In the genomic region with DNA sequence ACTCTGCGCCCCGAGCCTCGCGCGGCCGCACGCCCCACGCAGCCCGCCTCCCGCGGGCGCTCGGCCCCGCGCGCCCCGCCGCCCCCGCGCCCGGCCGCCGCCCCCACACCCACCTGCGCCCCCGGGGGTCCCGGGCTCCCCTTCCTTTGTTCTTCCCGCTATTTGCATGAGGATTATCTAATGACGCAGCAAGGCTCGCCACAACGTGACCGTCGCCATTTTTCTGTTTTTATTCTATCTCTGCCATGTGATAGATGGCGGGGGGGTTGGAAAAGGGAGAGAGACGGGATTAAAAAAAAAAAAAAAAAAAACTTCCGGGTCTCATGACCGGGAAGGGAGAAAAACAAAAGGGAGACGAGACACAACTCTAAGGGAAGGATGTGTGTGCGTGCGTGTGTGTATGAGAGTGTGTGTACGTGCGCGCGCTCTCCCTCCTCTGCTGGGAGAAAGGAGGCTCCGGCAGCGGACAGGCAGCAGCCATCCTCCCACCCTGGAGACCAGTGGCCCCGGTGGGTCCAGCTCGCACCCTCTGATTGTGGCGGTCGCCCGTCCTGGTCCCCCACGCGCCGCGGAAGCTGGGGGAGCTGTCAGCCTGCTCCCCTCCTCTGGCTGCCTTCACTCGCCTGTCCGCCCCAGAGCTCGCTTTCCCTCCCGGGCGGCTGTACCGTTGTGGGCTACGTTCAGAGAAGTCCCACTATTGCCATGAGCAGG, we compare ENCODE assay signal across 8 cellular contexts.
A peak's percentile ranks its signal among the peaks of the same experiment; 100 is the strongest.
DNase-seq lines count a peak whose midpoint lies in the region; ATAC-seq and TF ChIP-seq lines count a peak whose summit lies in the region.

No MANE protein-coding gene starts in this region.

- peak; percentile 33 for ATAC-seq in GM21360 (IDR thresholded peaks at IDR 0.05; ENCODE audit: unreplicated experiment)
- ATAC-seq in naive B cell (ENCODE audit: low read depth in 2 of 2) = peak; percentile 37 to 40
- peak; percentile 47 for ATAC-seq in stimulated activated naive CD8-positive, alpha-beta T cell treated with anti-CD3 and anti-CD28 coated beads, Interleukin-15, amount 100 ng/mL, for 72 hours

- TF ChIP-seq CTCF in CD14-positive monocyte (IDR thresholded peaks at IDR 0.05) = no peak

- peak overlapping the region; percentile 95 to 98 (median 98) for H3K27ac Mint-ChIP-seq in CD14-positive monocyte
- H3K27ac Mint-ChIP-seq in naive B cell = peak overlapping the region; percentile 98 to 100 (median 99)
- H3K27ac Mint-ChIP-seq in stimulated activated naive CD8-positive, alpha-beta T cell treated with anti-CD3 and anti-CD28 coated beads, Interleukin-15, amount 100 ng/mL, for 72 hours = peak overlapping the region; percentile 100

- DNase-seq in CD14-positive monocyte (ENCODE audit: low spot score) = peak; percentile 53
- DNase-seq in KBM-7 = peak; percentile 85
- DNase-seq in RPMI7951 (ENCODE audit: low read depth) = peak; percentile 56
- DNase-seq in activated effector memory CD4-positive, alpha-beta T cell treated with anti-CD3 and anti-CD28 coated beads, Interleukin-2, amount 50 U/mL, for 16 hours = peak; percentile 78
- DNase-seq in fibroblast of the conjunctiva (ENCODE audit: low read depth) = peak; percentile 51
- DNase-seq in naive B cell = peak; percentile 68
- peak; percentile 40 to 58 for DNase-seq in stimulated activated naive CD8-positive, alpha-beta T cell treated with anti-CD3 and anti-CD28 coated beads, Interleukin-15, amount 100 ng/mL, for 72 hours

- H3K36me3 Mint-ChIP-seq in CD14-positive monocyte (peaks cover 9 to 10% of the 10 kb centered on the region in 2 donors), naive B cell (peaks cover 0 to 4% of the 10 kb centered on the region in 2 donors)

- in situ Hi-C loops in KBM-7 (cut with MboI; ENCODE audit: low pct_unique_long_range_greater_than_20kb, low sequenced_read_pairs) = loop anchor here (25.0 kb wide), 1 partner anchor 145 kb away; no protein-coding TSS in a partner anchor

- H3K4me3 Mint-ChIP-seq in CD14-positive monocyte (peak overlapping the region; percentile 90 to 93), naive B cell (peak overlapping the region; percentile 93 to 99 (median 98))
- H3K4me3 Mint-ChIP-seq in stimulated activated naive CD8-positive, alpha-beta T cell treated with anti-CD3 and anti-CD28 coated beads, Interleukin-15, amount 100 ng/mL, for 72 hours = peak overlapping the region; percentile 96 to 99

- H3K4me1 Mint-ChIP-seq in CD14-positive monocyte = peaks cover 42% of the 10 kb centered on the region
- H3K4me1 Mint-ChIP-seq in naive B cell = peaks cover 38 to 58% (median 50%) of the 10 kb centered on the region in 3 donors
- H3K4me1 Mint-ChIP-seq in stimulated activated naive CD8-positive, alpha-beta T cell treated with anti-CD3 and anti-CD28 coated beads, Interleukin-15, amount 100 ng/mL, for 72 hours = peaks cover 62% of the 10 kb centered on the region

- H3K27me3 Mint-ChIP-seq in CD14-positive monocyte (ENCODE audit: low read depth in 3 of 3) (peaks cover 0 to 2% (median 0%) of the 10 kb centered on the region in 3 donors), naive B cell (no peaks in the 10 kb centered on the region)
- H3K27me3 Mint-ChIP-seq in stimulated activated naive CD8-positive, alpha-beta T cell treated with anti-CD3 and anti-CD28 coated beads, Interleukin-15, amount 100 ng/mL, for 72 hours = no peaks in the 10 kb centered on the region

- H3K9me3 Mint-ChIP-seq in CD14-positive monocyte (no peaks in the 10 kb centered on the region), naive B cell (no peaks in the 10 kb centered on the region)
- no peaks in the 10 kb centered on the region for H3K9me3 Mint-ChIP-seq in stimulated activated naive CD8-positive, alpha-beta T cell treated with anti-CD3 and anti-CD28 coated beads, Interleukin-15, amount 100 ng/mL, for 72 hours

- intact Hi-C loops in CD14-positive monocyte (cut with micrococcal nuclease) = loop anchor here (5.0 to 10.0 kb wide), 2 partner anchors 100 to 357 kb away; partner anchors contain the start of genes LEPR (in 1 of the 2) and LEPROT (in 1 of the 2)

Comparison
In these comparisons a context has a peak if more than half of its experiments do, and no peak if none do; other contexts are left out.
1. Peak in every context shown above with its lines: DNase-seq and ATAC-seq.